ENCODE assay signal across 35 cellular contexts in genomic region chr21:35164971-35165483, GRCh38.
"Had no signal": no experiment of that assay in that cellular context is flagged by ENCODE, and none has a peak within 500 bp of the region (broad histone marks: within the 10 kb centered on the region; RNA-seq: fewer than 3 reads in every experiment).

No MANE protein-coding gene starts in this region.

- H3K4me3 ChIP-seq: MG63 had no signal

- H3K9me3 ChIP-seq: MG63 had no signal

- DNase-seq: Karpas-422, Kasumi-1, MG63, MM.1S, MV-4-11, NCI-H1048, NCI-H1092, NCI-H1092 treated with DMSO at 0.1 percent for 48 hours, NCI-H1105, NCI-H1105 treated with DMSO at 0.1 percent for 48 hours, NCI-H1417, NCI-H1417 treated with DMSO at 0.1 percent for 48 hours, NCI-H1436, NCI-H1436 treated with DMSO at 0.1 percent for 48 hours, NCI-H146, NCI-H1694, NCI-H1694 treated with DMSO at 0.1 percent for 48 hours, NCI-H187, NCI-H187 treated with DMSO at 0.1 percent for 48 hours, NCI-H1930, NCI-H2029, NCI-H2029 treated with DMSO at 0.1 percent for 48 hours, NCI-H2081, NCI-H2081 treated with DMSO at 0.1 percent for 48 hours, NCI-H2107, NCI-H2171, NCI-H2171 treated with DMSO at 0.1 percent for 48 hours, NCI-H2227 treated with DMSO at 0.1 percent for 48 hours, NCI-H226, NCI-H345, NCI-H446, NCI-H446 treated with DMSO at 0.1 percent for 48 hours, NCI-H510A, NCI-H510A treated with DMSO at 0.1 percent for 48 hours, NCI-H524 treated with DMSO at 0.1 percent for 48 hours had no signal

- H3K36me3 ChIP-seq: MG63 had no signal

- H3K27me3 ChIP-seq: MG63 had no signal
